ENCODE assay signal across 12 cellular contexts in genomic region chr7:140983802-140984201, GRCh38. TPM values are rescaled to one million over a fixed set of nuclear protein-coding genes. Genes with fewer than 3 reads are reported as not detected.
DNase-seq lines count a peak whose midpoint lies in the region; ATAC-seq and TF ChIP-seq lines count a peak whose summit lies in the region.
"Had no signal": no experiment of that assay in that cellular context is flagged by ENCODE, and none has a peak within 500 bp of the region (broad histone marks: within the 10 kb centered on the region; RNA-seq: fewer than 3 reads in every experiment).

No MANE protein-coding gene starts in this region.

- H3K27ac ChIP-seq in HCT116 (ENCODE audit: low read depth, low read length) = no peak overlapping the region
- H3K27ac ChIP-seq in PC-3 (ENCODE audit: low read length) = no peak overlapping the region
- no peak overlapping the region for H3K27ac ChIP-seq in foreskin keratinocyte
- H3K27ac ChIP-seq in aorta (ENCODE audit: low read depth in 1 of 2, low read length in 2 of 2) = no peak overlapping the region

- H3K9me3 Mint-ChIP-seq in Calu3 (ENCODE audit: low read depth, unreplicated experiment) = peaks cover 3% of the 10 kb centered on the region
- H3K9me3 Mint-ChIP-seq: activated T-helper 17 cell treated with anti-CD3 and anti-CD28 coated beads, Interleukin-2, amount 50 U/mL, for 72 hours had no signal

- no peak for TF ChIP-seq POLR2A in HCT116 (IDR thresholded peaks at IDR 0.05; ENCODE audit: borderline replicate concordance, extremely low read depth, insufficient read depth, insufficient read length)

- H3K9ac ChIP-seq in HCT116 (ENCODE audit: low read length) = no peak overlapping the region
- H3K9ac ChIP-seq in PC-3 (ENCODE audit: low read length) = no peak overlapping the region

- H3K79me2 ChIP-seq in HCT116 (ENCODE audit: insufficient read depth, low read length) (no peaks in the 10 kb centered on the region), PC-3 (ENCODE audit: low read length) (no peaks in the 10 kb centered on the region)

- no peaks in the 10 kb centered on the region for H3K27me3 Mint-ChIP-seq in Calu3 (ENCODE audit: unreplicated experiment)

- H3K27me3 ChIP-seq in BJ (ENCODE audit: control insufficient read depth, insufficient read depth, low read length) = no peaks in the 10 kb centered on the region
- H3K27me3 ChIP-seq in HCT116 (ENCODE audit: insufficient read depth, low read length) = no peaks in the 10 kb centered on the region
- H3K27me3 ChIP-seq in PC-3 (ENCODE audit: low read length) = no peaks in the 10 kb centered on the region
- peaks cover 4% of the 10 kb centered on the region for H3K27me3 ChIP-seq in foreskin keratinocyte
- H3K27me3 ChIP-seq in aorta (ENCODE audit: control insufficient read depth in 1 of 2, insufficient read depth in 2 of 2, low read length in 1 of 2) = no peaks in the 10 kb centered on the region

- H3K36me3 ChIP-seq in BJ (ENCODE audit: control insufficient read depth, insufficient read depth, low read length) = no peaks in the 10 kb centered on the region
- H3K36me3 ChIP-seq in HCT116 (ENCODE audit: control insufficient read depth in 1 of 2, insufficient read depth in 2 of 2, low read length in 2 of 2) = no peaks in the 10 kb centered on the region
- no peaks in the 10 kb centered on the region for H3K36me3 ChIP-seq in PC-3 (ENCODE audit: low read depth, low read length)
- H3K36me3 ChIP-seq in aorta (ENCODE audit: control insufficient read depth in 1 of 2, insufficient read depth in 2 of 2, low read length in 1 of 2) = no peaks in the 10 kb centered on the region

- no peak for DNase-seq in BJ (ENCODE audit: low read depth)
- peak; percentile 8 for DNase-seq in HCT116 (ENCODE audit: low read depth, low spot score)
- DNase-seq in PC-3 = peak; percentile 64
- no peak for DNase-seq in foreskin keratinocyte
- no peak for DNase-seq in cortex of kidney (lab: John Stamatoyannopoulos, UW)
- no peak for DNase-seq in aorta
- DNase-seq in COLO668 (lab: John Stamatoyannopoulos, UW; ENCODE audit: unreplicated experiment) = no peak
- no peak for DNase-seq in Calu3
- DNase-seq: CD8-positive, alpha-beta memory T cell; islet precursor cell; NCI-H2029 had no signal

- H3K9me3 ChIP-seq in HCT116 (ENCODE audit: control insufficient read depth in 1 of 2, insufficient read depth in 1 of 2, low read depth in 1 of 2, low read length in 2 of 2) = no peaks in the 10 kb centered on the region
- H3K9me3 ChIP-seq in PC-3 (ENCODE audit: low read length) = no peaks in the 10 kb centered on the region
- H3K9me3 ChIP-seq in aorta (ENCODE audit: control insufficient read depth, low read length) = peaks cover 4% of the 10 kb centered on the region

- H2AFZ ChIP-seq in HCT116 (ENCODE audit: low read depth, low read length, poor library complexity, severe bottlenecking) (no peak overlapping the region), PC-3 (ENCODE audit: low read length) (no peak overlapping the region)

- no peak overlapping the region for H3K4me3 Mint-ChIP-seq in Calu3 (ENCODE audit: low read depth, unreplicated experiment)
- H3K4me3 Mint-ChIP-seq: activated T-helper 17 cell treated with anti-CD3 and anti-CD28 coated beads, Interleukin-2, amount 50 U/mL, for 72 hours; CD8-positive, alpha-beta memory T cell had no signal

- intact Hi-C loops in HCT116 (cut with micrococcal nuclease) = no loop called here
- intact Hi-C loops in PC-3 (cut with micrococcal nuclease) = loop anchor here (2.0 kb wide), 2 partner anchors 59 to 323 kb away; partner anchors contain the start of gene BRAF
- intact Hi-C loops in aorta (cut with DNase I) = no loop called here
- intact Hi-C loops in Calu3 (cut with micrococcal nuclease; ENCODE audit: unreplicated experiment) = no loop called here

- H3K4me1 Mint-ChIP-seq in Calu3 (ENCODE audit: low read depth, unreplicated experiment) = no peaks in the 10 kb centered on the region
- H3K4me1 Mint-ChIP-seq: activated T-helper 17 cell treated with anti-CD3 and anti-CD28 coated beads, Interleukin-2, amount 50 U/mL, for 72 hours; CD8-positive, alpha-beta memory T cell had no signal

- TF ChIP-seq CTCF in BJ (IDR thresholded peaks at IDR 0.05; ENCODE audit: insufficient read depth, low read depth, low read length) (peak; percentile 25; the same call in 1 of the 2 replicates), HCT116 (IDR thresholded peaks at IDR 0.05 in 2 of 3, conservative IDR thresholded peaks at IDR 0.05 in 1 of 3; ENCODE audit: borderline replicate concordance in 1 of 3, insufficient read depth in 1 of 3, low read depth in 2 of 3, low read length in 2 of 3) (peak; percentile 27 to 56 (median 42); a peak in 4 of 6 replicates), PC-3 (conservative IDR thresholded peaks at IDR 0.05; ENCODE audit: low read depth, low read length) (peak; percentile 65), foreskin keratinocyte (conservative IDR thresholded peaks at IDR 0.05) (peak; percentile 63), Calu3 (IDR thresholded peaks at IDR 0.05; ENCODE audit: unreplicated experiment) (no peak)

- no peaks in the 10 kb centered on the region for H3F3A ChIP-seq in PC-3 (ENCODE audit: low read length, unreplicated experiment)

- H3K27ac Mint-ChIP-seq in Calu3 (ENCODE audit: unreplicated experiment) = no peak overlapping the region
- H3K27ac Mint-ChIP-seq: activated T-helper 17 cell treated with anti-CD3 and anti-CD28 coated beads, Interleukin-2, amount 50 U/mL, for 72 hours; CD8-positive, alpha-beta memory T cell had no signal

- WGBS in aorta, 2 donors = 47 to 49% methylated on average over 4 of the region's 4 CpGs

- CTCF ChIA-PET in BJ (lab: Yijun Ruan, JAX) (interaction anchor here (2.6 kb wide), 1 partner anchor 172 kb away, joined by 12 read pairs; no protein-coding TSS in a partner anchor), HCT116 (lab: Charles Lee) (interaction anchor here (2.3 kb wide), 1 partner anchor 173 kb away, joined by 11 read pairs; no protein-coding TSS in a partner anchor), PC-3 (lab: Charles Lee) (interaction anchor here (0.6 to 3.7 kb wide), 7 partner anchors 17 to 342 kb away, joined by 3 to 36 read pairs (median 4); no protein-coding TSS in a partner anchor), Calu3 (lab: Charles Lee) (interaction anchor here (0.9 to 1.0 kb wide), 2 partner anchors 27 to 173 kb away, joined by 3 to 5 read pairs; no protein-coding TSS in a partner anchor)

- RAD21 ChIA-PET in HCT116 (lab: Charles Lee; ENCODE audit: low non-redundant PET in 1 of 2, low total read pairs in 2 of 2, uncharacterized antibody in 2 of 2, unreplicated experiment in 2 of 2) = interaction anchor here in 1 of 2 experiments (0.8 kb wide), 1 partner anchor 257 kb away, joined by 3 read pairs; no protein-coding TSS in a partner anchor

- H3K4me3 ChIP-seq in BJ (ENCODE audit: low read depth, low read length) = no peak overlapping the region
- no peak overlapping the region for H3K4me3 ChIP-seq in HCT116 (replicated peaks in 1 of 2; ENCODE audit: low read depth in 1 of 2, low read length in 2 of 2)
- no peak overlapping the region for H3K4me3 ChIP-seq in PC-3 (ENCODE audit: low read length)
- H3K4me3 ChIP-seq in aorta (ENCODE audit: low read length in 2 of 2) = no peak overlapping the region

- POLR2A ChIA-PET in BJ (lab: Charles Lee) = interaction anchor here (0.6 kb wide), 1 partner anchor 322 kb away, joined by 3 read pairs; no protein-coding TSS in a partner anchor
- POLR2A ChIA-PET in HCT116 (lab: Charles Lee) = no interaction called here
- POLR2A ChIA-PET in PC-3 (lab: Charles Lee; ENCODE audit: unreplicated experiment) = interaction anchor here (0.6 to 0.7 kb wide), 2 partner anchors 31 to 85 kb away, joined by 3 to 4 read pairs; partner anchors contain the start of gene MRPS33

- no peaks in the 10 kb centered on the region for H4K20me1 ChIP-seq in HCT116 (ENCODE audit: insufficient read depth)
- H4K20me1 ChIP-seq in PC-3 (ENCODE audit: low read length) = no peaks in the 10 kb centered on the region

- no peaks in the 10 kb centered on the region for H3K36me3 Mint-ChIP-seq in Calu3 (ENCODE audit: insufficient read depth, unreplicated experiment)
- H3K36me3 Mint-ChIP-seq: CD8-positive, alpha-beta memory T cell had no signal

- no peaks in the 10 kb centered on the region for H3K9me2 ChIP-seq in HCT116 (ENCODE audit: insufficient read depth)
- no peaks in the 10 kb centered on the region for H3K9me2 ChIP-seq in PC-3 (replicated peaks; ENCODE audit: low read length)

- peak; percentile 65 for TF ChIP-seq RAD21 in HCT116 (IDR thresholded peaks at IDR 0.05; ENCODE audit: low read depth)

- ATAC-seq in HCT116 (no peak), PC-3 (no peak), foreskin keratinocyte (no peak), aorta (ENCODE audit: low FRiP score) (no peak)
- ATAC-seq: activated T-helper 17 cell treated with anti-CD3 and anti-CD28 coated beads, Interleukin-2, amount 50 U/mL, for 72 hours had no signal

- H3K4me1 ChIP-seq in HCT116 (ENCODE audit: control insufficient read depth in 1 of 2, insufficient read depth in 2 of 2, low read length in 2 of 2) (no peaks in the 10 kb centered on the region), PC-3 (ENCODE audit: insufficient read depth, low read length) (peaks cover 10% of the 10 kb centered on the region), foreskin keratinocyte (no peaks in the 10 kb centered on the region), aorta (ENCODE audit: control insufficient read depth in 1 of 2, insufficient read depth in 2 of 2, low read length in 2 of 2) (no peaks in the 10 kb centered on the region)

- H3K4me2 ChIP-seq in HCT116 (ENCODE audit: low read length) (no peak overlapping the region), PC-3 (ENCODE audit: low read length) (no peak overlapping the region)

- BruUV-seq in HCT116 (replicated peaks; lab: Mats Ljungman, UMichigan) = no TSS peak
- no TSS peak for BruUV-seq in PC-3 (replicated peaks; lab: Mats Ljungman, UMichigan)
- BruUV-seq in Calu3 (replicated peaks; lab: Mats Ljungman, UMichigan) = no TSS peak

TF ChIP-seq in HCT116, 20 proteins besides CTCF, POLR2A, EP300 and RAD21 (continues in another document):
- TF ChIP-seq POLR2AphosphoS5 (IDR thresholded peaks at IDR 0.05; ENCODE audit: low read depth, low read length) (no peak), CBX3 (IDR thresholded peaks at IDR 0.05; ENCODE audit: low read depth) (no peak), SRF (IDR thresholded peaks at IDR 0.05; ENCODE audit: low read depth) (no peak)

RNA-seq across cellular contexts. Expression of gene MRPS33, which starts 30.9 kb away (rescaled TPM):
- polyA plus RNA-seq in BJ (2011; rRNA removed) = 30.6 and 67.1 TPM in 2 replicates
- 7.7 and 11.8 TPM in 2 replicates for polyA minus RNA-seq in BJ (2011; rRNA and poly(A)+ RNA removed)
- total RNA-seq in HCT116 (2021; ENCODE audit: unreplicated experiment) = 77.3 TPM
- 80.2 and 107 TPM in 2 replicates for polyA plus RNA-seq in HCT116 (2012)
- total RNA-seq in PC-3 (2014; rRNA removed) = 38.5 and 57.1 TPM in 2 replicates
- 76.0 and 95.4 TPM in 2 replicates for total RNA-seq in foreskin keratinocyte
- 106 and 131 TPM in 2 replicates for polyA plus RNA-seq in foreskin keratinocyte
- 10 to 100 TPM; 21.0 to 23.4 TPM for total RNA-seq in aorta
- polyA plus RNA-seq in aorta = 10 to 100 TPM; 36.8 to 72.5 TPM
- total RNA-seq in Calu3 (2022) = 54.6 and 60.3 TPM in 2 replicates

RNA-seq across cellular contexts. Expression of gene BRAF, which starts 59.1 kb away (rescaled TPM):
- polyA plus RNA-seq in BJ (2011; rRNA removed) (8.9 and 16.6 TPM in 2 replicates), foreskin keratinocyte (2.7 and 3.9 TPM in 2 replicates), aorta (1 to 10 TPM; 4.1 to 6.3 TPM)
- 30.8 and 32.7 TPM in 2 replicates for polyA minus RNA-seq in BJ (2011; rRNA and poly(A)+ RNA removed)
- total RNA-seq in HCT116 (2021; ENCODE audit: unreplicated experiment) (29.7 TPM), PC-3 (2014; rRNA removed) (15.2 and 15.7 TPM in 2 replicates), foreskin keratinocyte (11.3 and 12.1 TPM in 2 replicates), aorta (10 to 100 TPM; 53.5 to 55.5 TPM), Calu3 (2022) (31.3 and 33.3 TPM in 2 replicates)
- polyA plus RNA-seq in HCT116 (2012) = 8.6 and 8.7 TPM in 2 replicates

Comparison
In these comparisons a context has a peak if more than half of its experiments do, and no peak if none do; other contexts are left out.
1. DNase-seq: peak in HCT116 (single experiment) and PC-3 (single experiment); none in BJ (single experiment), foreskin keratinocyte (0 of 2), cortex of kidney (single experiment), aorta (0 of 2), COLO668 (single experiment) and Calu3 (single experiment).